ENCODE assay signal across 1 cellular context in the genomic region with DNA sequence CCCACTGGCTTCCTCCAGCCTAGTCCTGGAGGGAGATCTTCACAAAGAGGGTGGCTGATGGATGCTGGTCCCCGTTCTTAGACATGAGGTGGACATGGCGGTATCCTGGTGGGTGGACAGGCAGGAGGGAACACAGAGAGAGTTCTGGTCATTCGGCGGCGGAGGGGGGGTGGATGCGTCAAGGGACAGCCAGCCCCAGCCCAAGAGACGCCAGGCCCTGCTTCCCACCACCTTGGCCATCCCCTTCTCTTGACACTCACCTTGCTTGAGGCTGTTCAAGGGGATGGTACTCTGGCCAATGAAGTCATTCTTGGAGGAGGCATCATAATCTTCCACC.
TF ChIP-seq lines count a peak whose summit lies in the region.

No MANE protein-coding gene starts in this region.

TF ChIP-seq in SK-N-SH, 30 proteins besides CTCF, POLR2A, EP300 and RAD21 (continued from another document):
- TF ChIP-seq, protein P1, sequence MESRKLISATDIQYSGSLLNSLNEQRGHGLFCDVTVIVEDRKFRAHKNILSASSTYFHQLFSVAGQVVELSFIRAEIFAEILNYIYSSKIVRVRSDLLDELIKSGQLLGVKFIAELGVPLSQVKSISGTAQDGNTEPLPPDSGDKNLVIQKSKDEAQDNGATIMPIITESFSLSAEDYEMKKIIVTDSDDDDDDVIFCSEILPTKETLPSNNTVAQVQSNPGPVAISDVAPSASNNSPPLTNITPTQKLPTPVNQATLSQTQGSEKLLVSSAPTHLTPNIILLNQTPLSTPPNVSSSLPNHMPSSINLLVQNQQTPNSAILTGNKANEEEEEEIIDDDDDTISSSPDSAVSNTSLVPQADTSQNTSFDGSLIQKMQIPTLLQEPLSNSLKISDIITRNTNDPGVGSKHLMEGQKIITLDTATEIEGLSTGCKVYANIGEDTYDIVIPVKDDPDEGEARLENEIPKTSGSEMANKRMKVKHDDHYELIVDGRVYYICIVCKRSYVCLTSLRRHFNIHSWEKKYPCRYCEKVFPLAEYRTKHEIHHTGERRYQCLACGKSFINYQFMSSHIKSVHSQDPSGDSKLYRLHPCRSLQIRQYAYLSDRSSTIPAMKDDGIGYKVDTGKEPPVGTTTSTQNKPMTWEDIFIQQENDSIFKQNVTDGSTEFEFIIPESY (IDR thresholded peaks at IDR 0.05; ENCODE audit: borderline replicate concordance, low read depth) = no peak
- TF ChIP-seq SIN3A (IDR thresholded peaks at IDR 0.05; ENCODE audit: borderline replicate concordance, low read depth, low read length) (no peak), FOSL2 (IDR thresholded peaks at IDR 0.05; ENCODE audit: borderline replicate concordance, low read depth) (no peak), GABPA (IDR thresholded peaks at IDR 0.05; ENCODE audit: low read depth) (no peak), FOXM1 (IDR thresholded peaks at IDR 0.05; ENCODE audit: low read depth) (no peak), FOXJ3 (CRISPR knock-in tag; IDR thresholded peaks at IDR 0.05) (no peak), NFIC (IDR thresholded peaks at IDR 0.05; ENCODE audit: borderline replicate concordance) (no peak)
- TF ChIP-seq, protein P2, sequence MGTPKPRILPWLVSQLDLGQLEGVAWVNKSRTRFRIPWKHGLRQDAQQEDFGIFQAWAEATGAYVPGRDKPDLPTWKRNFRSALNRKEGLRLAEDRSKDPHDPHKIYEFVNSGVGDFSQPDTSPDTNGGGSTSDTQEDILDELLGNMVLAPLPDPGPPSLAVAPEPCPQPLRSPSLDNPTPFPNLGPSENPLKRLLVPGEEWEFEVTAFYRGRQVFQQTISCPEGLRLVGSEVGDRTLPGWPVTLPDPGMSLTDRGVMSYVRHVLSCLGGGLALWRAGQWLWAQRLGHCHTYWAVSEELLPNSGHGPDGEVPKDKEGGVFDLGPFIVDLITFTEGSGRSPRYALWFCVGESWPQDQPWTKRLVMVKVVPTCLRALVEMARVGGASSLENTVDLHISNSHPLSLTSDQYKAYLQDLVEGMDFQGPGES (IDR thresholded peaks at IDR 0.05; ENCODE audit: low read depth, low read length) = no peak
TF ChIP-seq in SK-N-SH: peak in this region for 0.
